In the genomic region with DNA sequence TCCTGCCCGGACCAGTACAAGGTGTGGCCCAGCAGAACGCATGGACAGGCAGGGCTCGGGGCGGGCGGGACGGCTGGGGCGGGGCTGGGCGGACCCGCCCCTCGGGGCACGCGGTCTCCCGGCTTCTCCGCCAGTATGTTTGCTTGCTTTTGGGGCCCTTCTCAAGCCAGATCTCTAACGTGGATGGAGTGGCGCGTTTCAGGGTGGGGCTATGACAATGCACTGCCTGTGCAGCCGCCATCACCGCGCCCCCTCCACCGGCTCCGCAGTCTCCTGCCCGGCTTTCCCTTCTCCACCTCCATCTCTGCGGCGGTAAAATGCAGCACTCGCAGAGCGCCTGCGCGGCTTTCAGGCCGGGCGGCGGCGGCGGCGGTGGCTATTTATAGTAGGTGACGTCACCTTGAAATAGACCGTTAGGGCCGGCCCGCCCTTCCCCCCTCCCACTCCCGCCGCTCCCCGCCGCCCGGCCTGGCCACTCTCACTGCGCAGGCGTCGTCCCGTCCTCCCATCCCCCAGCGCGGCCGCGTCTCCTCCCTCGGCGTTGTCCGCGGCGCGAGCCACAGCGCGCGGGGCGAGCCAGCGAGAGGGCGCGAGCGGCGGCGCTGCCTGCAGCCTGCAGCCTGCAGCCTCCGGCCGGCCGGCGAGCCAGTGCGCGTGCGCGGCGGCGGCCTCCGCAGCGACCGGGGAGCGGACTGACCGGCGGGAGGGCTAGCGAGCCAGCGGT, we compare ENCODE assay signal across 1 cellular context.
A peak's percentile ranks its signal among the peaks of the same experiment; 100 is the strongest.
TF ChIP-seq lines count a peak whose summit lies in the region.

YWHAH (plus strand) TSS at position 560 of the 724 bp plus-strand sequence. CDS start 199 bp downstream, outside the sequence.

TF ChIP-seq in A549, 52 proteins besides CTCF, POLR2A, EP300 and RAD21 (continued from another document):
- TF ChIP-seq FOSL2 (IDR thresholded peaks at IDR 0.05) (no peak), FOSL2 (CRISPR knock-in tag; IDR thresholded peaks at IDR 0.05) (peak; percentile 49; the same call in 1 of the 2 replicates), RFX5 (IDR thresholded peaks at IDR 0.05) (no peak), E2F6 (IDR thresholded peaks at IDR 0.05; ENCODE audit: borderline replicate concordance, low read depth) (peak; percentile 67; the same call in 1 of the 2 replicates), FOSB (CRISPR knock-in tag; IDR thresholded peaks at IDR 0.05) (no peak), MAFK (IDR thresholded peaks at IDR 0.05; ENCODE audit: partially characterized antibody) (no peak)
